8 cellular contexts compared by ENCODE assay signal in the genomic region with DNA sequence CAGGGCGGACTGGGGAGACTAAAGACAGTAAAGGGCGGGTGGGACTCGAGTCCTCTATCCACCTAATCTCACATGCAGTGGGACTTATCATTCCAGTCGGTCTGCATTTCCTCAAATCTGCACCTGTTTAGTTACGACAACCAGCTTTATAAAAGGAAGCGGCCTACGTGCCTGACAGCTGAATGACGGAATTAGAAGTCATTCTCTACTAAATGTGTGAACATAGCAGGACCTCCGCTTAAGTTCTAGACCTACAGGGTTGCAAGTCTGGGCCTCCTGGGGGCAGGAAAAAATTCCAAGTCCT.
DNase-seq lines count a peak whose midpoint lies in the region; ATAC-seq lines count a peak whose summit lies in the region.

No MANE protein-coding gene starts in this region.

- no peaks in the 10 kb centered on the region for H3K79me2 ChIP-seq in ACC112 (ENCODE audit: control insufficient read depth, insufficient read depth, low read length, unreplicated experiment)

- peak; percentile 90 for DNase-seq in myocyte (ENCODE audit: low read depth)
- no peak for DNase-seq in NCI-H2107 (lab: John Stamatoyannopoulos, UW)
- no peak for DNase-seq in NCI-H774 (lab: John Stamatoyannopoulos, UW)
- no peak for DNase-seq in GM03348 (ENCODE audit: low spot score)
- no peak for DNase-seq in T1000 (lab: John Stamatoyannopoulos, UW)

- H3K4me3 ChIP-seq in ACC112 (ENCODE audit: low read depth, low read length) (no peak overlapping the region), ectodermal cell (ENCODE audit: insufficient read depth, low read depth, low read length) (peak overlapping the region; percentile 50)

- peak overlapping the region; percentile 88 for H2AFZ ChIP-seq in ACC112 (ENCODE audit: low read length, unreplicated experiment)

- no peaks in the 10 kb centered on the region for H3K9me3 ChIP-seq in ectodermal cell (ENCODE audit: control insufficient read depth, low read length)

- H3K4me1 ChIP-seq in ACC112 (ENCODE audit: control insufficient read depth, insufficient read depth, low read length, unreplicated experiment) (peaks cover 10% of the 10 kb centered on the region), ectodermal cell (ENCODE audit: control insufficient read depth, insufficient read depth, low read length) (peaks cover 20% of the 10 kb centered on the region)

- peak; percentile 24 for ATAC-seq in HG03039 (IDR thresholded peaks at IDR 0.05; ENCODE audit: unreplicated experiment)

- WGBS in ectodermal cell, 2 experiments = 45 to 49% methylated on average over 9 of the region's 9 CpGs

- H3K27me3 ChIP-seq in ACC112 (ENCODE audit: insufficient read depth, low read length) (no peaks in the 10 kb centered on the region), ectodermal cell (ENCODE audit: control insufficient read depth, insufficient read depth, low read length, poor library complexity, severe bottlenecking) (peaks cover 23% of the 10 kb centered on the region)

- H3K27ac ChIP-seq in ACC112 (ENCODE audit: low read depth, low read length) (no peak overlapping the region), ectodermal cell (ENCODE audit: insufficient read depth, low read depth, low read length, poor library complexity, severe bottlenecking) (no peak overlapping the region)

- H3K36me3 ChIP-seq in ACC112 (ENCODE audit: insufficient read depth, low read length) = no peaks in the 10 kb centered on the region
- no peaks in the 10 kb centered on the region for H3K36me3 ChIP-seq in ectodermal cell (ENCODE audit: control insufficient read depth, insufficient read depth, low read length)
